1 cellular context compared by ENCODE assay signal in the genomic region with DNA sequence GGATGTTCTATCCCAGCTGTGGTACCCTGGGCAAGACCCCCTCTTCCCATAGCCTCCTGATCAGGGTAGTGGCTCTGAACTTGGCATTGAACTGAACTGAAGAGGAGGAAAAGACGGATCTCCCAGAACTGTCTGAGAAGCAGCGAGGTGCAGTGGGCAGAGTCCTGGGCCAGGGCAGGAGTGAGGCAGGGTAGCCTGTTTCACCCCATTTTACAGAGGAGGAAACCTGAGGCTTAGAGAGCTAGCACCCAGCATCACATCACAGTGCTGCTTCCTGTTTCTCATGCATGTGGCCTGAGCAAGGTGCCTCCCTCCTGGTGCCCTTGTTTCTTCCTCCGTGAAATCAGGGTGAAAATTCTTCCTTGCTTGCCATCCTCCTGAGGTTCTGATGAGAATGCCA.
TF ChIP-seq lines count a peak whose summit lies in the region.

No MANE protein-coding gene starts in this region.

TF ChIP-seq in GM23338, 12 proteins besides CTCF, POLR2A, EP300 and RAD21 (continued from another document):
- TF ChIP-seq, protein P1, sequence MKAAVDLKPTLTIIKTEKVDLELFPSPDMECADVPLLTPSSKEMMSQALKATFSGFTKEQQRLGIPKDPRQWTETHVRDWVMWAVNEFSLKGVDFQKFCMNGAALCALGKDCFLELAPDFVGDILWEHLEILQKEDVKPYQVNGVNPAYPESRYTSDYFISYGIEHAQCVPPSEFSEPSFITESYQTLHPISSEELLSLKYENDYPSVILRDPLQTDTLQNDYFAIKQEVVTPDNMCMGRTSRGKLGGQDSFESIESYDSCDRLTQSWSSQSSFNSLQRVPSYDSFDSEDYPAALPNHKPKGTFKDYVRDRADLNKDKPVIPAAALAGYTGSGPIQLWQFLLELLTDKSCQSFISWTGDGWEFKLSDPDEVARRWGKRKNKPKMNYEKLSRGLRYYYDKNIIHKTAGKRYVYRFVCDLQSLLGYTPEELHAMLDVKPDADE (IDR thresholded peaks at IDR 0.05): no peak
- TF ChIP-seq ZNF331 (CRISPR knock-in tag; IDR thresholded peaks at IDR 0.05; ENCODE audit: low read depth): no peak
- TF ChIP-seq ZNF114 (CRISPR knock-in tag; IDR thresholded peaks at IDR 0.05): no peak
- TF ChIP-seq NANOG (IDR thresholded peaks at IDR 0.05; ENCODE audit: borderline replicate concordance): no peak
- no peak for TF ChIP-seq POLR2AphosphoS5 (IDR thresholded peaks at IDR 0.05; ENCODE audit: low read depth)
- no peak for TF ChIP-seq STAT1 (IDR thresholded peaks at IDR 0.05; ENCODE audit: unreplicated experiment)
- no peak for TF ChIP-seq EZH2phosphoT487 (IDR thresholded peaks at IDR 0.05; ENCODE audit: unreplicated experiment)
